Comparison of ENCODE assay signal across 20 cellular contexts in the genomic region with DNA sequence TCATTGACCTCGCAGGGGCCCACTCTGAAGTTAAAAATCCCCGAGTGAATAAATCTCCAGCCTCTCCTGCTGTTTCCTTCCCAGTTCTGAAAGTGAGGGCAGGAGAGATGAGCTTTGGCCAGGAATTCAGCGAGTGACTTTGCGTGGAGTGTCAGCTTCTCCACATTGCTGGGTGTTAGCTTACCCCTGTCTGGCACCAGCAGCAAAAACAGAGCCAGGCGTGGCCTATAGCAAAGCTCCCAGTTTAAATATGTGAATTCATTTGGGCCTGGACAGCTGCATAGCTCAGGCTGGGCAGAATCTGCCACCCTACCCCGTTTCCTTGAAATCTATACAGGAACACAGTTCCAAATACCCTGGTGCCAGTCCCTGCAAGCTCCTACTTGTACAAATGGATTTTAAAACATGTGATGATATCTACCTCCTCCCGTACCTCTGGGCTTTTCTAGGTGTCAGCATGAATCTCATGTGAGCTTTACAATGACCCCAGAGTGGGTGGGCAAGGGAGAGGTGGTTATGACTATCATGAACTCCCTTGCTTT. TPM values are rescaled to one million over a fixed set of nuclear protein-coding genes. Genes with fewer than 3 reads are reported as not detected.
DNase-seq lines count a peak whose midpoint lies in the region; ATAC-seq and TF ChIP-seq lines count a peak whose summit lies in the region.
"Had no signal": no experiment of that assay in that cellular context is flagged by ENCODE, and none has a peak within 500 bp of the region (broad histone marks: within the 10 kb centered on the region; RNA-seq: fewer than 3 reads in every experiment).

No MANE protein-coding gene starts in this region.

- no peaks in the 10 kb centered on the region for H3K27me3 ChIP-seq in gastrocnemius medialis

- H3K36me3 ChIP-seq in gastrocnemius medialis, result no peaks in the 10 kb centered on the region

- peak; percentile 56 for ATAC-seq in Right ventricle myocardium inferior
- ATAC-seq in gastrocnemius medialis, result peak in 1 of 2 donors; percentile 30
- ATAC-seq: GM23338; naive thymus-derived CD8-positive, alpha-beta T cell; T-cell had no signal

- H3K9me3 ChIP-seq in gastrocnemius medialis, result no peaks in the 10 kb centered on the region

- in situ Hi-C loops in gastrocnemius medialis (cut with MboI; ENCODE audit: low sequenced_read_pairs in 4 of 4), result no loop called here

- peaks cover 47 to 58% of the 10 kb centered on the region in 2 donors for H3K4me1 ChIP-seq in gastrocnemius medialis

- no peak for TF ChIP-seq CTCF in gastrocnemius medialis (IDR thresholded peaks at IDR 0.05 in 4 of 5, conservative IDR thresholded peaks at IDR 0.05 in 1 of 5)

- no peak for TF ChIP-seq POLR2A in gastrocnemius medialis (IDR thresholded peaks at IDR 0.05)

- intact Hi-C loops in Right ventricle myocardium inferior (cut with DNase I), result loop anchor here (2.0 kb wide), 1 partner anchor 22 kb away; no protein-coding TSS in a partner anchor
- intact Hi-C loops in cardiac septum (cut with DNase I), result loop anchor here (5.0 kb wide), 1 partner anchor 160 kb away; no protein-coding TSS in a partner anchor
- intact Hi-C loops in gastrocnemius medialis (cut with DNase I; ENCODE audit: low total_unique reads), result no loop called here

- peak overlapping the region; percentile 55 to 72 (median 60) for H3K27ac ChIP-seq in gastrocnemius medialis

- DNase-seq in Right ventricle myocardium inferior (ENCODE audit: missing footprints), result no peak
- DNase-seq in cardiac septum (ENCODE audit: low spot score), result no peak
- DNase-seq in left kidney (ENCODE audit: low read depth, low spot score), result peak; percentile 51
- no peak for DNase-seq in gastrocnemius medialis
- DNase-seq in AG08396 (ENCODE audit: low spot score), result no peak
- DNase-seq in A172 (ENCODE audit: low spot score), result no peak
- no peak for DNase-seq in activated CD4-positive, alpha-beta T cell treated with anti-CD3 and anti-CD28 coated beads, Interleukin-2, amount 50 U/mL, for 48 hours
- DNase-seq in NCI-H510A (lab: John Stamatoyannopoulos, UW), result no peak
- DNase-seq: 8988T; activated CD4-positive, alpha-beta T cell treated with anti-CD3 and anti-CD28 coated beads, Interleukin-2, amount 10 ng/mL, durations not matched to agents 24 days and 14 days; activated CD8-positive, alpha-beta memory T cell treated with anti-CD3 and anti-CD28 coated beads, Interleukin-2, amount 50 U/mL, for 48 hours; activated effector memory CD4-positive, alpha-beta T cell treated with Interleukin-2 at 50 U/mL for 16 hours; immature natural killer cell; naive thymus-derived CD8-positive, alpha-beta T cell; NCI-H1105; NCI-H524 treated with DMSO at 0.1 percent for 48 hours; SHP77; T-cell; trophoblast cell had no signal

- H3K4me3 ChIP-seq in gastrocnemius medialis, result no peak overlapping the region
- H3K4me3 ChIP-seq: GM23338 had no signal

RNA-seq across cellular contexts. Expression of gene TIMP3, which starts 25.6 kb away (rescaled TPM):
- total RNA-seq in Right ventricle myocardium inferior (288 TPM), cardiac septum (116 TPM), gastrocnemius medialis (100 to 1,000 TPM; 102 to 247 (median 144) TPM)
- total RNA-seq in A172 (2014; rRNA removed; shearing (Covaris generic)), result 9.0 and 17.6 TPM in 2 replicates
- total RNA-seq: activated CD4-positive, alpha-beta T cell treated with anti-CD3 and anti-CD28 coated beads, Interleukin-2, amount 10 ng/mL, durations not matched to agents 24 days and 14 days had no signal
